In the genomic region with DNA sequence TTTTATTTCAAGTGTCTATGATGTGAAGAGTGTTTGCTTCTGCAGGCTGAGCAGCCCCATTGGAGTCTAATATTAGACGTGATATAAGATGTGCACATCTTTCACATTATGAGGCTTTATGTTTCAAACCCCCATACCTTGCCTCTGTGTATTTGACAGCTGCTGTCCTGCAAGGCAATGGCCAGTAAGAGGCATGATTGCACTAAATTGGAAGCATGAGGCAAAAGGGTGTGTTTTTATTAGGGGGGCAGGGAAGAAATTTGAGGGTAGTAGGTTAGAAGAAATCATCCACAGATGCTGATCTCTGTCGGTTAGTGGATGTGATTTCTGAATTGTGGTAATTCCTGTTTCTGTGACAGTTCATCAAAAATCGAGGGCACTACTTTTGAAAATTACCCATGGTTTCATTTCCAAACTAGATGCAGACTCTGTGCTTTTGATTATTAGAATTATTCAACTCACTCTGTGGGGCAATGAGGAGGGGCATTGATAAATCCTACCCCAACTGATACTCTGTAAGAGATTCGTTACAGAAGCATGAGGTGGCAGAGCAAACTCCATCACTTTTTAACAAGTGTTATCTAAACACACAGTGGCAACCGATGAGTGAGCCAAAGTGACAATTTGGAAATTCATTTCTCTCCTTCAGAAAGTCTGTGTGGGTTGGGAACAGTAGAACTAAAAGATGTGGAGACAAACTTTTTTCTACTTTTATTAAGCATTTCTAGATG, we compare ENCODE assay signal across 13 cellular contexts.
DNase-seq lines count a peak whose midpoint lies in the region; ATAC-seq and TF ChIP-seq lines count a peak whose summit lies in the region.
"Had no signal": no experiment of that assay in that cellular context is flagged by ENCODE, and none has a peak within 500 bp of the region (broad histone marks: within the 10 kb centered on the region; RNA-seq: fewer than 3 reads in every experiment).

No MANE protein-coding gene starts in this region.

- H3K4me3 ChIP-seq in AG09309 (ENCODE audit: control insufficient read depth, low read depth, low read length) (no peak overlapping the region), WI38 (ENCODE audit: low read depth, low read length) (peak overlapping the region; percentile 29; the same call in 1 of the 2 replicates)
- H3K4me3 ChIP-seq: HAP-1, spleen had no signal

- peak; percentile 68 for TF ChIP-seq CTCF in AG09309 (IDR thresholded peaks at IDR 0.05; ENCODE audit: control insufficient read depth, insufficient read depth, low read depth, low read length, missing control alignments)
- TF ChIP-seq CTCF in WI38 (IDR thresholded peaks at IDR 0.05; ENCODE audit: low read depth, low read length) = peak; percentile 39

- DNase-seq in AG09309 (ENCODE audit: low read depth) (no peak), H4 (ENCODE audit: low spot score) (peak; percentile 39), left kidney (ENCODE audit: low read depth, low spot score) (peak; percentile 6), NCI-H1105 treated with DMSO at 0.1 percent for 48 hours (lab: John Stamatoyannopoulos, UW) (no peak)
- DNase-seq: mesenchymal stem cell, NCI-H2171, spleen had no signal

- ATAC-seq in GM19324 (IDR thresholded peaks at IDR 0.05; ENCODE audit: low FRiP score, unreplicated experiment) = no peak
- no peak for ATAC-seq in HG03439 (IDR thresholded peaks at IDR 0.05; ENCODE audit: unreplicated experiment)
- no peak for ATAC-seq in HG02623 (IDR thresholded peaks at IDR 0.05; ENCODE audit: unreplicated experiment)
- ATAC-seq: stimulated activated memory B cell treated with anti-CD40 and anti-IgM and Interleukin-4, amounts not matched to agents 10 μg/mL and 1 μg/mL and 100 μg/mL, for 72 hours had no signal

Comparison
In these comparisons a context has a peak if more than half of its experiments do, and no peak if none do; other contexts are left out.
1. DNase-seq: peak in H4 (single experiment) and left kidney (single experiment); none in AG09309 (single experiment) and NCI-H1105 treated with DMSO at 0.1 percent for 48 hours (single experiment).